In the genomic region with DNA sequence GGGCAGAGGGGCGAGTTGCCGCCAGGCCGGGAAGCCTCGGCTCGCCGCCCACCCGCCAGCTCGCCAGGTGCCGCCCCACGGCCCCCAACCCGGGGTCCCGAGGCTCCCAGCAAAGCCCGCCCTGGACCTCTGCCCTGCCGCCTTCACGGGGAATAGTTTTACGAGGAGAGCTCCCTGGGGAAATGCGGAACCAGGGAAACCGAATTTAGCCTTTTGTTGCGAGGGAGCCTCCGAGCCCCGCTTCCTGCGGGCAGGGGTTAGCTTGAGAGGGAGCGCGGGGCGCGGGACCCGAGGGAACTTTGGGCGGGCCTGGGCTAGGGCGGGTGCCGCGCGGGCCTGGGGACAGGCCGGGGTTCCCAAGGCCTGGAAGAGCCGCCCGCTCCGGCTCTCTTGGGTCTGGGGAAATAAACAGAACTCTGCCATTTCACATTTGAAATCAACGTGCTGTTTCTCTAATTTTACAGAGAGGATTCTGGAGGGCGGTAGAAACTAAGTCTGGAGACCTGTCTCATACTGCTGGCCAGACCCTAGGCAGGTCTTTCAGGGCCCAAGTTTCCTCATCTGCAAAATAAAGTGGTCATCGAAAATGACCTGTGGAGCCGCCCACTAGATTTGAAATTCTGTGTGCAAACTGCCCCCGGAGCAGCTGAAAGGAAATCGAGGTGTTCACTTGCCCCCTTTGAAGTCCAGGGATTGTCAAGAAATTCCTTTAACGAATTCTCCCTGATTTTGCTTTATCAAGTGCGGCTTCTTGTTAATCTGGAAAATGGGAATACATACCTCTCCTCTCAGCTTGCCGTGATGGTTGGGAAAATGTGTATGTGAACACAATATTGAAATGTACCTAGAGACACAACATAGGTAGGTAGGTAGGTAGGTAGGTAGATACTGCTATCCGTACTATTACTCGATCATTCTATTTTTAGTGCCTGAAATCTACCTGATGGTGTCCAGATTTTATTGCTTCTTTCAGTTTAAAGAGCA, we compare ENCODE assay signal across 8 cellular contexts. TPM values are rescaled to one million over a fixed set of nuclear protein-coding genes. Genes with fewer than 3 reads are reported as not detected.
DNase-seq lines count a peak whose midpoint lies in the region; ATAC-seq and TF ChIP-seq lines count a peak whose summit lies in the region.

No MANE protein-coding gene starts in this region.

- peak; percentile 15 for ATAC-seq in GM21576 (IDR thresholded peaks at IDR 0.05; ENCODE audit: unreplicated experiment)
- ATAC-seq in T-helper 17 cell: peak; percentile 14
- ATAC-seq in lung (ENCODE audit: insufficient read depth, low FRiP score): peak; percentile 1

- peak overlapping the region; percentile 95 to 99 for H3K27ac ChIP-seq in lung (ENCODE audit: low read depth in 1 of 2, low read length in 1 of 2)

- no peak for TF ChIP-seq CTCF in Calu3 (IDR thresholded peaks at IDR 0.05; ENCODE audit: unreplicated experiment)
- TF ChIP-seq CTCF in Loucy (conservative IDR thresholded peaks at IDR 0.05; ENCODE audit: low read length): no peak
- no peak for TF ChIP-seq CTCF in lung (IDR thresholded peaks at IDR 0.05; ENCODE audit: control extremely low read depth, extremely low read depth)

- H3K4me1 Mint-ChIP-seq in Calu3 (ENCODE audit: low read depth, unreplicated experiment): peaks cover 26% of the 10 kb centered on the region
- H3K4me1 Mint-ChIP-seq in T-helper 17 cell: peaks cover 30% of the 10 kb centered on the region
- H3K4me1 Mint-ChIP-seq in stimulated activated naive CD8-positive, alpha-beta T cell treated with anti-CD3 and anti-CD28 coated beads, Interleukin-15, Interleukin-2, amounts not matched to agents 100 ng/mL and 50 ng/mL, for 24 hours (ENCODE audit: low read depth): peaks cover 21% of the 10 kb centered on the region

- intact Hi-C loops in Calu3 (cut with micrococcal nuclease; ENCODE audit: unreplicated experiment): no loop called here

- peaks cover 46% of the 10 kb centered on the region for H3K36me3 Mint-ChIP-seq in Calu3 (ENCODE audit: insufficient read depth, unreplicated experiment)
- H3K36me3 Mint-ChIP-seq in T-helper 17 cell (ENCODE audit: low read depth): peaks cover 11% of the 10 kb centered on the region
- H3K36me3 Mint-ChIP-seq in stimulated activated naive CD8-positive, alpha-beta T cell treated with anti-CD3 and anti-CD28 coated beads, Interleukin-15, Interleukin-2, amounts not matched to agents 100 ng/mL and 50 ng/mL, for 24 hours (ENCODE audit: low read depth): peaks cover 5% of the 10 kb centered on the region

- H3K9me3 Mint-ChIP-seq in Calu3 (ENCODE audit: low read depth, unreplicated experiment): no peaks in the 10 kb centered on the region
- no peaks in the 10 kb centered on the region for H3K9me3 Mint-ChIP-seq in stimulated activated naive CD8-positive, alpha-beta T cell treated with anti-CD3 and anti-CD28 coated beads, Interleukin-15, Interleukin-2, amounts not matched to agents 100 ng/mL and 50 ng/mL, for 24 hours

- H3K9ac ChIP-seq in Loucy (ENCODE audit: low read depth, low read length, poor library complexity, severe bottlenecking): peak overlapping the region; percentile 99

- no peaks in the 10 kb centered on the region for H3K9me2 ChIP-seq in Loucy (replicated peaks; ENCODE audit: low read depth, low read length)

- peak; percentile 36 for DNase-seq in Calu3
- DNase-seq in T-helper 17 cell: no peak
- DNase-seq in dermis blood vessel endothelial cell: peak; percentile 41
- peak; percentile 47 for DNase-seq in lung (ENCODE audit: low spot score)
- no peak for DNase-seq in GOT3 (lab: John Stamatoyannopoulos, UW)

- H3K27me3 Mint-ChIP-seq in Calu3 (ENCODE audit: unreplicated experiment) (no peaks in the 10 kb centered on the region), T-helper 17 cell (no peaks in the 10 kb centered on the region)
- peaks cover 40% of the 10 kb centered on the region for H3K27me3 Mint-ChIP-seq in stimulated activated naive CD8-positive, alpha-beta T cell treated with anti-CD3 and anti-CD28 coated beads, Interleukin-15, Interleukin-2, amounts not matched to agents 100 ng/mL and 50 ng/mL, for 24 hours

- H3K27ac Mint-ChIP-seq in Calu3 (ENCODE audit: unreplicated experiment): peak overlapping the region; percentile 69
- H3K27ac Mint-ChIP-seq in T-helper 17 cell: peak overlapping the region; percentile 14
- H3K27ac Mint-ChIP-seq in stimulated activated naive CD8-positive, alpha-beta T cell treated with anti-CD3 and anti-CD28 coated beads, Interleukin-15, Interleukin-2, amounts not matched to agents 100 ng/mL and 50 ng/mL, for 24 hours: no peak overlapping the region

- peaks cover 41% of the 10 kb centered on the region for H4K20me1 ChIP-seq in Loucy (ENCODE audit: insufficient read depth, low read length, poor library complexity, severe bottlenecking)

- H3K27me3 ChIP-seq in Loucy (ENCODE audit: insufficient read depth, low read length, poor library complexity, severe bottlenecking) (peaks cover 13% of the 10 kb centered on the region), lung (ENCODE audit: control insufficient read depth, insufficient read depth) (no peaks in the 10 kb centered on the region)

- no peaks in the 10 kb centered on the region; the same call in 1 of the 2 replicates for H3F3A ChIP-seq in Loucy (ENCODE audit: low read depth)

- H3K9me3 ChIP-seq in Loucy (ENCODE audit: insufficient read depth, low read depth, low read length) (no peaks in the 10 kb centered on the region), T-helper 17 cell (ENCODE audit: control insufficient read depth, low read length, poor library complexity, severe bottlenecking) (no peaks in the 10 kb centered on the region), lung (ENCODE audit: control insufficient read depth in 2 of 2, insufficient read depth in 1 of 2, low read length in 1 of 2) (no peaks in the 10 kb centered on the region)

- H3K4me1 ChIP-seq in Loucy (ENCODE audit: insufficient read depth, low read length, poor library complexity, severe bottlenecking) (peaks cover 55% of the 10 kb centered on the region), lung (ENCODE audit: control insufficient read depth in 2 of 2, insufficient read depth in 2 of 2, low read length in 2 of 2) (peaks cover 0 to 3% of the 10 kb centered on the region in 2 donors)

- H3K79me2 ChIP-seq in Loucy (ENCODE audit: insufficient read depth, low read length): peaks cover 65% of the 10 kb centered on the region

- CTCF ChIA-PET in Calu3 (lab: Charles Lee): interaction anchor here (0.6 to 1.1 kb wide), 5 partner anchors 91 to 307 kb away, joined by 3 to 9 read pairs (median 4); no protein-coding TSS in a partner anchor

- peak overlapping the region; percentile 71 for H3K4me2 ChIP-seq in Loucy (ENCODE audit: low read depth, low read length, poor library complexity, severe bottlenecking)

- H3K4me3 ChIP-seq in Loucy (ENCODE audit: low read length, poor library complexity, severe bottlenecking): peak overlapping the region; percentile 99
- H3K4me3 ChIP-seq in lung: peak overlapping the region; percentile 74

- peaks cover 31% of the 10 kb centered on the region for H3K36me3 ChIP-seq in Loucy (ENCODE audit: insufficient read depth, low read length)
- peaks cover 8 to 13% of the 10 kb centered on the region in 2 donors for H3K36me3 ChIP-seq in lung (ENCODE audit: control insufficient read depth in 2 of 2, insufficient read depth in 2 of 2, low read length in 2 of 2)

- H3K4me3 Mint-ChIP-seq in Calu3 (ENCODE audit: low read depth, unreplicated experiment) (peak overlapping the region; percentile 94), T-helper 17 cell (peak overlapping the region; percentile 98)
- H3K4me3 Mint-ChIP-seq in stimulated activated naive CD8-positive, alpha-beta T cell treated with anti-CD3 and anti-CD28 coated beads, Interleukin-15, Interleukin-2, amounts not matched to agents 100 ng/mL and 50 ng/mL, for 24 hours: peak overlapping the region; percentile 70

- TSS peak; percentile 23 for BruUV-seq in Calu3 (replicated peaks; lab: Mats Ljungman, UMichigan)

- H2AFZ ChIP-seq in Loucy (ENCODE audit: low read length): peak overlapping the region; percentile 74

- WGBS in lung, 2 donors: 13 to 14% methylated on average over 41 to 47 of the region's 47 CpGs

RNA-seq across cellular contexts. Expression of gene GLUL, which starts 0.7 kb away (rescaled TPM):
- total RNA-seq in Calu3 (2022) (139 and 188 TPM in 2 replicates), T-helper 17 cell (100 to 1,000 TPM; 106 to 127 TPM), dermis blood vessel endothelial cell (377 and 422 TPM in 2 replicates), lung (1,000 to 10,000 TPM in 1 of 2 donors, 100 to 1,000 TPM in 1; 754 to 1,619 TPM)
- polyA plus RNA-seq in lung: 1,000 to 10,000 TPM in 1 of 2 donors, 100 to 1,000 TPM in 1; 209 to 2,889 TPM

RNA-seq across cellular contexts. Expression of gene TEDDM1, which starts 8.1 kb away (rescaled TPM):
- not detected in 2 replicates for total RNA-seq in Calu3 (2022)
- not detected for total RNA-seq in T-helper 17 cell
- not detected in 2 replicates for total RNA-seq in dermis blood vessel endothelial cell
- total RNA-seq in lung: not detected
- not detected for polyA plus RNA-seq in lung

RNA-seq across cellular contexts. Expression of gene RGSL1, which starts 57.6 kb away (rescaled TPM):
- total RNA-seq in Calu3 (2022) (not detected in 2 replicates), T-helper 17 cell (not detected), dermis blood vessel endothelial cell (not detected in 2 replicates), lung (not detected)
- under 1 TPM in 1 of 2 donors, not detected in 1; 0.13 TPM for polyA plus RNA-seq in lung

Comparison
In these comparisons a context has a peak if more than half of its experiments do, and no peak if none do; other contexts are left out.
1. DNase-seq: peak in Calu3 (single experiment), dermis blood vessel endothelial cell (single experiment) and lung (single experiment); none in T-helper 17 cell (0 of 3) and GOT3 (single experiment).
2. Peak in every context shown above with its lines, with median percentiles within 50 percentile points of each other: H3K4me3 Mint-ChIP-seq and ATAC-seq.